1 cellular context compared by ENCODE assay signal in genomic region chr2:27663463-27664244, GRCh38.
TF ChIP-seq lines count a peak whose summit lies in the region.

Gene SLC4A1AP (plus strand): TSS chr2:27663889. CDS start chr2:27663915, 26 bp downstream.
Gene SUPT7L (minus strand): TSS chr2:27663614. CDS start chr2:27662192, 1,422 bp downstream.

TF ChIP-seq in HepG2, 621 proteins besides CTCF, POLR2A, EP300 and RAD21 (continued from another document):
- TF ChIP-seq SMAD9 (CRISPR knock-in tag; IDR thresholded peaks at IDR 0.05) = 0 out of 2 replicates have a peak, but pooled peaks have one; percentile 49
- no peak for TF ChIP-seq GPN1 (CRISPR knock-in tag; IDR thresholded peaks at IDR 0.05; ENCODE audit: borderline replicate concordance)
- TF ChIP-seq PCBP2 (optimal IDR thresholded peaks at IDR 0.05; ENCODE audit: low read depth, low read length, poor library complexity, severe bottlenecking) = peak; percentile 51
- TF ChIP-seq ZNF230 (CRISPR knock-in tag; IDR thresholded peaks at IDR 0.05) = no peak
- TF ChIP-seq PRDM15 (CRISPR knock-in tag; IDR thresholded peaks at IDR 0.05) = 0 out of 2 replicates have a peak, but pooled peaks have one; percentile 43
- peak; percentile 81 for TF ChIP-seq E2F1 (CRISPR knock-in tag; IDR thresholded peaks at IDR 0.05)
- peak; percentile 92 for TF ChIP-seq ZNF788 (CRISPR knock-in tag; IDR thresholded peaks at IDR 0.05; ENCODE audit: borderline replicate concordance)
- TF ChIP-seq DRAP1 (CRISPR knock-in tag; IDR thresholded peaks at IDR 0.05) = peak; percentile 66; the same call in 1 of the 2 replicates
- TF ChIP-seq ZBTB1 (CRISPR knock-in tag; IDR thresholded peaks at IDR 0.05; ENCODE audit: borderline replicate concordance) = no peak
- no peak; the same call in none of the 2 replicates for TF ChIP-seq ZSCAN21 (CRISPR knock-in tag; IDR thresholded peaks at IDR 0.05; ENCODE audit: borderline replicate concordance)
- no peak for TF ChIP-seq HNRNPUL1 (IDR thresholded peaks at IDR 0.05; ENCODE audit: low read depth, low read length)
- TF ChIP-seq ZNF367 (CRISPR knock-in tag; IDR thresholded peaks at IDR 0.05; ENCODE audit: borderline replicate concordance) = no peak
- peak; percentile 98 for TF ChIP-seq ZNF572 (CRISPR knock-in tag; IDR thresholded peaks at IDR 0.05)
- peak; percentile 61 for TF ChIP-seq ZNF281 (CRISPR knock-in tag; IDR thresholded peaks at IDR 0.05; ENCODE audit: borderline replicate concordance)
- peak; percentile 94 for TF ChIP-seq ZNF264 (CRISPR knock-in tag; IDR thresholded peaks at IDR 0.05)
- peak; percentile 90; the same call in 1 of the 2 replicates for TF ChIP-seq THAP9 (CRISPR knock-in tag; IDR thresholded peaks at IDR 0.05; ENCODE audit: borderline replicate concordance)
- peak; percentile 97 for TF ChIP-seq ZFP91 (CRISPR knock-in tag; IDR thresholded peaks at IDR 0.05; ENCODE audit: borderline replicate concordance)
- TF ChIP-seq MEIS2 (CRISPR knock-in tag; IDR thresholded peaks at IDR 0.05) = peak; percentile 44; the same call in 1 of the 2 replicates
- peak; percentile 68; the same call in 1 of the 2 replicates for TF ChIP-seq KDM1A (CRISPR knock-in tag; IDR thresholded peaks at IDR 0.05)
- no peak; the same call in 1 of the 2 replicates for TF ChIP-seq ZMYM3 (CRISPR knock-in tag; IDR thresholded peaks at IDR 0.05)
- TF ChIP-seq ZNF256 (CRISPR knock-in tag; conservative IDR thresholded peaks at IDR 0.05) = peak; percentile 37; the same call in 1 of the 2 replicates
- no peak for TF ChIP-seq ZNF672 (CRISPR knock-in tag; IDR thresholded peaks at IDR 0.05)
